Comparison of ENCODE assay signal across 9 cellular contexts in the genomic region with DNA sequence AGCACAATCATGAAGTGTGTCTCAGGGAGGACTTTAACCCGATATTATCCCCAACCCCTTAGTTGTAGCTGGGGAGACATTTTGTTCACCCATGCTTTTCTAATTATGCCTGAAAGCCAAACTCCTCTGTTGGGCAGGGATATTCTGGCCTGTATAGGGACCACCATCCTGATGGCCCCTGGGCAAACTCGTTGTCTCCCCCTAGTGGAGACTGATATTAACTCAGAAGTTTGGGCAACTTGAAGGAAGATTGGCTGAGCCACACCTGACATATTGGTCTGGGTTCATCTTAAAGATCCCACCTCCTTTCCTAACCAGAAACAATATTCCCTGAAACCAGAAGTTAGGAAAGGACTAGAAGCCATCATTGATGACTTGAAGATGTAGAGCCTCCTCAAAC.
DNase-seq lines count a peak whose midpoint lies in the region; ATAC-seq and TF ChIP-seq lines count a peak whose summit lies in the region.
"Had no signal": no experiment of that assay in that cellular context is flagged by ENCODE, and none has a peak within 500 bp of the region (broad histone marks: within the 10 kb centered on the region; RNA-seq: fewer than 3 reads in every experiment).

No MANE protein-coding gene starts in this region.

- no peak for ATAC-seq in HG03439 (IDR thresholded peaks at IDR 0.05; ENCODE audit: unreplicated experiment)

- TF ChIP-seq CTCF in GM12872 (IDR thresholded peaks at IDR 0.05; ENCODE audit: insufficient read depth, low read depth, low read length) (peak; percentile 73), epithelial cell of esophagus (IDR thresholded peaks at IDR 0.05; ENCODE audit: insufficient read depth, low read depth, low read length, missing control alignments) (peak; percentile 52)

- DNase-seq in ACHN (peak; percentile 16), NAMALWA (ENCODE audit: low spot score) (peak; percentile 64), epithelial cell of esophagus (ENCODE audit: low read depth) (peak; percentile 32), AML-193 (lab: John Stamatoyannopoulos, UW) (no peak), NCI-H2081 (lab: John Stamatoyannopoulos, UW) (no peak), C1 segment of cervical spinal cord (lab: John Stamatoyannopoulos, UW) (no peak)
- DNase-seq: activated gamma-delta T cell treated with Interleukin-2 at 50 U/mL for 16 hours had no signal

- in situ Hi-C loops in ACHN (cut with HindIII; ENCODE audit: low pct_ligation_motif_present, low pct_unique_long_range_greater_than_20kb, low sequenced_read_pairs) = no loop called here

- H3K4me3 ChIP-seq in epithelial cell of esophagus (ENCODE audit: low read length) = no peak overlapping the region

Comparison
In these comparisons a context has a peak if more than half of its experiments do, and no peak if none do; other contexts are left out.
1. DNase-seq: peak in ACHN (single experiment), NAMALWA (single experiment) and epithelial cell of esophagus (single experiment); none in AML-193 (0 of 2), NCI-H2081 (0 of 2) and C1 segment of cervical spinal cord (0 of 14).